ENCODE assay signal across 11 cellular contexts in genomic region chr6:148524509-148524908, GRCh38.
DNase-seq lines count a peak whose midpoint lies in the region; ATAC-seq, FAIRE-seq and TF ChIP-seq lines count a peak whose summit lies in the region.
"Had no signal": no experiment of that assay in that cellular context is flagged by ENCODE, and none has a peak within 500 bp of the region (broad histone marks: within the 10 kb centered on the region; RNA-seq: fewer than 3 reads in every experiment).

No MANE protein-coding gene starts in this region.

- no peaks in the 10 kb centered on the region for H3K27me3 ChIP-seq in H9 (ENCODE audit: insufficient read depth, low read length)

- no peaks in the 10 kb centered on the region for H4K20me1 ChIP-seq in H9 (ENCODE audit: control insufficient read depth, insufficient read depth, insufficient read length)

- H2BK5ac ChIP-seq in H9 (ENCODE audit: insufficient read length, low read length) = no peak overlapping the region

- H3K9me3 Mint-ChIP-seq in H9 = 0 out of 5 replicates have a peak, but pooled peaks cover 0 to 2% of the 10 kb centered on the region in 2 experiments
- H3K9me3 Mint-ChIP-seq in activated T-helper 17 cell treated with anti-CD3 and anti-CD28 coated beads, Interleukin-2, amount 50 U/mL, for 72 hours = no peaks in the 10 kb centered on the region
- H3K9me3 Mint-ChIP-seq: T-cell had no signal

- peak; percentile 66 for ATAC-seq in activated T-helper 17 cell treated with anti-CD3 and anti-CD28 coated beads, Interleukin-2, amount 50 U/mL, for 72 hours (replicated peaks)
- ATAC-seq in left ventricle myocardium superior = peak; percentile 7
- ATAC-seq: T-cell had no signal

- no peak overlapping the region for H2AK5ac ChIP-seq in H9 (ENCODE audit: insufficient read length, low read length)

- no peak overlapping the region for H3T11ph ChIP-seq in H9 (ENCODE audit: low read length)

- no peak overlapping the region for H3K56ac ChIP-seq in H9 (ENCODE audit: insufficient read length, low read depth, low read length)

- H3K9me3 ChIP-seq in H9 (ENCODE audit: control insufficient read depth, low read depth, low read length) = no peaks in the 10 kb centered on the region

- peaks cover 2% of the 10 kb centered on the region; the same call in 1 of the 2 replicates for H3K4me1 ChIP-seq in H9 (ENCODE audit: insufficient read depth, low read length)

- no peak for FAIRE-seq in GM12891 (lab: Jason Lieb, UNC)

- no peak for TF ChIP-seq CTCF in H9 (conservative IDR thresholded peaks at IDR 0.05)

- H3K27ac Mint-ChIP-seq in H9 = peak overlapping the region in 2 of 3 experiments; percentile 54 to 66; a peak in 3 of 7 replicates
- peak overlapping the region; percentile 96 for H3K27ac Mint-ChIP-seq in activated T-helper 17 cell treated with anti-CD3 and anti-CD28 coated beads, Interleukin-2, amount 50 U/mL, for 72 hours
- H3K27ac Mint-ChIP-seq: T-cell had no signal

- H3K14ac ChIP-seq in H9 (ENCODE audit: insufficient read depth, low read length) = no peak overlapping the region

- no peak overlapping the region for H3K4ac ChIP-seq in H9 (ENCODE audit: low read depth, low read length)

- intact Hi-C loops in left ventricle myocardium superior (cut with micrococcal nuclease) = no loop called here

- no peaks in the 10 kb centered on the region for H3K79me1 ChIP-seq in H9 (ENCODE audit: insufficient read depth, low read depth, low read length, poor library complexity, severe bottlenecking)

- H3K23ac ChIP-seq in H9 (ENCODE audit: insufficient read length, low read depth, low read length) = no peak overlapping the region

- H4K5ac ChIP-seq in H9 (ENCODE audit: insufficient read length, low read depth, low read length) = no peak overlapping the region

- H3K27me3 Mint-ChIP-seq in H9 (ENCODE audit: low read depth) = no peaks in the 10 kb centered on the region
- no peaks in the 10 kb centered on the region for H3K27me3 Mint-ChIP-seq in activated T-helper 17 cell treated with anti-CD3 and anti-CD28 coated beads, Interleukin-2, amount 50 U/mL, for 72 hours

- no peak overlapping the region for H2BK120ac ChIP-seq in H9 (ENCODE audit: low read depth, low read length, poor library complexity, severe bottlenecking)

- H3K23me2 ChIP-seq in H9 (ENCODE audit: insufficient read length, low read depth, low read length, poor library complexity, severe bottlenecking) = no peaks in the 10 kb centered on the region

- no peak overlapping the region for H4K91ac ChIP-seq in H9 (ENCODE audit: insufficient read length, low read depth, low read length)

- H2BK15ac ChIP-seq in H9 (ENCODE audit: low read depth, low read length) = no peak overlapping the region

- no peak overlapping the region for H4K8ac ChIP-seq in H9 (replicated peaks; ENCODE audit: insufficient read length, low read depth, low read length)

- no peak overlapping the region for H3K4me2 ChIP-seq in H9 (ENCODE audit: insufficient read depth, insufficient read length, low read length)

- no peak overlapping the region for H2BK20ac ChIP-seq in H9 (ENCODE audit: low read depth, low read length, poor library complexity, severe bottlenecking)

- H3K18ac ChIP-seq in H9 (ENCODE audit: insufficient read length, low read depth, low read length) = no peak overlapping the region

- no peak overlapping the region for H2AFZ ChIP-seq in H9 (ENCODE audit: low read length)

- TF ChIP-seq POLR2A in GM12891 (IDR thresholded peaks at IDR 0.05; ENCODE audit: low read depth, low read length) = no peak

- H3K27ac ChIP-seq in H9 (ENCODE audit: insufficient read length, low read depth, low read length) = no peak overlapping the region
- H3K27ac ChIP-seq: HL-60 had no signal

- H3K9ac ChIP-seq in H9 (ENCODE audit: extremely low read depth, insufficient read length, low read length) = no peak overlapping the region

- peaks cover 45 to 58% (median 57%) of the 10 kb centered on the region in 3 experiments for H3K36me3 Mint-ChIP-seq in H9 (ENCODE audit: insufficient read depth in 1 of 3, low read depth in 3 of 3)
- H3K36me3 Mint-ChIP-seq in activated T-helper 17 cell treated with anti-CD3 and anti-CD28 coated beads, Interleukin-2, amount 50 U/mL, for 72 hours (ENCODE audit: low read depth) = no peaks in the 10 kb centered on the region
- H3K36me3 Mint-ChIP-seq: T-cell had no signal

- no peak overlapping the region for H2BK12ac ChIP-seq in H9 (ENCODE audit: insufficient read length, low read depth, low read length)

- no CpG with 5 or more reads among the region's 6 CpGs for WGBS in H9 (ENCODE audit: extremely low coverage, insufficient read length, low lambda C conversion rate)

- H3K4me3 Mint-ChIP-seq in H9 = no peak overlapping the region
- peak overlapping the region; percentile 69 for H3K4me3 Mint-ChIP-seq in activated T-helper 17 cell treated with anti-CD3 and anti-CD28 coated beads, Interleukin-2, amount 50 U/mL, for 72 hours
- H3K4me3 Mint-ChIP-seq: T-cell had no signal

- DNase-seq in H9 (no peak), left ventricle myocardium superior (no peak), superior temporal gyrus (ENCODE audit: extremely low spot score) (peak; percentile 53), GM12891 (ENCODE audit: insufficient read length, low spot score) (no peak), Ammon's horn (ENCODE audit: low spot score) (no peak)
- DNase-seq in activated naive CD4-positive, alpha-beta T cell (lab: John Stamatoyannopoulos, UW) = no peak
- DNase-seq: activated gamma-delta T cell treated with Interleukin-2 at 50 U/mL for 16 hours, NCI-H187 treated with DMSO at 0.1 percent for 48 hours, T-cell had no signal

- H3K79me2 ChIP-seq in H9 (ENCODE audit: insufficient read depth, low read length) = no peaks in the 10 kb centered on the region

- peaks cover 26 to 36% of the 10 kb centered on the region in 2 experiments for H3K4me1 Mint-ChIP-seq in H9
- peaks cover 17% of the 10 kb centered on the region for H3K4me1 Mint-ChIP-seq in activated T-helper 17 cell treated with anti-CD3 and anti-CD28 coated beads, Interleukin-2, amount 50 U/mL, for 72 hours

TF ChIP-seq in GM12891, 5 proteins besides CTCF, POLR2A, EP300 and RAD21:
- TF ChIP-seq SPI1 (IDR thresholded peaks at IDR 0.05; ENCODE audit: low read depth, low read length) (no peak), POU2F2 (IDR thresholded peaks at IDR 0.05; ENCODE audit: low read depth, low read length) (no peak), PAX5 (IDR thresholded peaks at IDR 0.05; ENCODE audit: insufficient read depth, low read length, severe bottlenecking) (no peak), TAF1 (IDR thresholded peaks at IDR 0.05; ENCODE audit: low read depth, low read length) (no peak), POLR2AphosphoS5 (IDR thresholded peaks at IDR 0.05; ENCODE audit: low read depth, low read length) (no peak)
TF ChIP-seq in GM12891: peak in this region for 0.
